10 cellular contexts compared by ENCODE assay signal in genomic region chrX:134604701-134605271, GRCh38. TPM values are rescaled to one million over a fixed set of nuclear protein-coding genes. Genes with fewer than 3 reads are reported as not detected.
DNase-seq lines count a peak whose midpoint lies in the region; ATAC-seq and TF ChIP-seq lines count a peak whose summit lies in the region.
"Had no signal": no experiment of that assay in that cellular context is flagged by ENCODE, and none has a peak within 500 bp of the region (broad histone marks: within the 10 kb centered on the region; RNA-seq: fewer than 3 reads in every experiment).

No MANE protein-coding gene starts in this region.

- peaks cover 30% of the 10 kb centered on the region for H3K4me1 ChIP-seq in adipocyte (ENCODE audit: control insufficient read depth, insufficient read depth, low read length)
- H3K4me1 ChIP-seq in mesenchymal stem cell (ENCODE audit: control insufficient read depth, insufficient read depth, low read depth, low read length), result peaks cover 4% of the 10 kb centered on the region

- peaks cover 4% of the 10 kb centered on the region for H3K4me1 Mint-ChIP-seq in activated CD4-positive, alpha-beta memory T cell treated with anti-CD3 and anti-CD28 coated beads for 36 hours (ENCODE audit: low read depth)
- no peaks in the 10 kb centered on the region for H3K4me1 Mint-ChIP-seq in CD4-positive, alpha-beta T cell (ENCODE audit: low read depth)

- H3K27ac ChIP-seq in mesenchymal stem cell (ENCODE audit: low read length, poor library complexity, severe bottlenecking), result peak overlapping the region; percentile 45
- no peak overlapping the region for H3K27ac ChIP-seq in CD4-positive, alpha-beta T cell (ENCODE audit: low read depth, low read length)

- H3K36me3 ChIP-seq in adipocyte (ENCODE audit: control insufficient read depth, insufficient read depth, low read length, severe bottlenecking), result no peaks in the 10 kb centered on the region
- H3K36me3 ChIP-seq in mesenchymal stem cell (ENCODE audit: control insufficient read depth in 1 of 2, insufficient read depth in 2 of 2, low read depth in 1 of 2, low read length in 2 of 2), result no peaks in the 10 kb centered on the region

- no peak overlapping the region for H3K23ac ChIP-seq in mesenchymal stem cell (ENCODE audit: low read length in 2 of 2)

- intact Hi-C loops in activated CD4-positive, alpha-beta memory T cell treated with anti-CD3 and anti-CD28 coated beads for 36 hours (cut with micrococcal nuclease), result no loop called here
- intact Hi-C loops in CD4-positive, alpha-beta T cell (cut with DNase I, micrococcal nuclease), result no loop called here

- no peak for TF ChIP-seq CTCF in CD4-positive, alpha-beta T cell (IDR thresholded peaks at IDR 0.05)

- H4K91ac ChIP-seq in mesenchymal stem cell (ENCODE audit: low read length), result peak overlapping the region; percentile 50

- no peak for ATAC-seq in HG03039 (IDR thresholded peaks at IDR 0.05; ENCODE audit: unreplicated experiment)
- ATAC-seq in GM21723 (IDR thresholded peaks at IDR 0.05; ENCODE audit: unreplicated experiment), result no peak
- ATAC-seq in CD4-positive, alpha-beta T cell (ENCODE audit: poor library complexity), result no peak

- no peak overlapping the region for H3K27ac Mint-ChIP-seq in activated CD4-positive, alpha-beta memory T cell treated with anti-CD3 and anti-CD28 coated beads for 36 hours
- no peak overlapping the region for H3K27ac Mint-ChIP-seq in CD4-positive, alpha-beta T cell

- H2AFZ ChIP-seq in mesenchymal stem cell (ENCODE audit: low read depth, low read length), result no peak overlapping the region

- H3K14ac ChIP-seq in mesenchymal stem cell (ENCODE audit: low read length in 2 of 2), result no peak overlapping the region

- POLR2A ChIA-PET in activated CD4-positive, alpha-beta memory T cell treated with anti-CD3 and anti-CD28 coated beads for 36 hours (lab: Charles Lee), result no interaction called here
- POLR2A ChIA-PET in CD4-positive, alpha-beta T cell (lab: Charles Lee), result no interaction called here

- peaks cover 8% of the 10 kb centered on the region for H3K9me3 ChIP-seq in adipocyte (ENCODE audit: control insufficient read depth, low read length)
- H3K9me3 ChIP-seq in mesenchymal stem cell (ENCODE audit: control insufficient read depth, low read length), result no peaks in the 10 kb centered on the region
- no peaks in the 10 kb centered on the region for H3K9me3 ChIP-seq in CD4-positive, alpha-beta T cell (ENCODE audit: control insufficient read depth, low read length)

- H3K4me3 ChIP-seq in adipocyte (ENCODE audit: low read length) (no peak overlapping the region), mesenchymal stem cell (ENCODE audit: insufficient read depth in 1 of 2, low read depth in 1 of 2, low read length in 2 of 2) (no peak overlapping the region)

- no peaks in the 10 kb centered on the region for H3K36me3 Mint-ChIP-seq in activated CD4-positive, alpha-beta memory T cell treated with anti-CD3 and anti-CD28 coated beads for 36 hours
- H3K36me3 Mint-ChIP-seq in CD4-positive, alpha-beta T cell (ENCODE audit: low read depth), result no peaks in the 10 kb centered on the region

- DNase-seq in DMS53 treated with DMSO at 0.1 percent for 48 hours (lab: John Stamatoyannopoulos, UW; ENCODE audit: unreplicated experiment), result peak; percentile 69
- DNase-seq in NCI-H2029 treated with DMSO at 0.1 percent for 48 hours (lab: John Stamatoyannopoulos, UW), result peak; percentile 40
- DNase-seq in adipocyte (ENCODE audit: low read depth), result peak; percentile 14
- peak; percentile 37 for DNase-seq in mesenchymal stem cell
- no peak for DNase-seq in activated CD4-positive, alpha-beta memory T cell treated with anti-CD3 and anti-CD28 coated beads for 36 hours
- no peak for DNase-seq in CD4-positive, alpha-beta T cell
- DNase-seq: KBM-7 had no signal

- no peak overlapping the region for H3K4me3 Mint-ChIP-seq in activated CD4-positive, alpha-beta memory T cell treated with anti-CD3 and anti-CD28 coated beads for 36 hours
- no peak overlapping the region for H3K4me3 Mint-ChIP-seq in CD4-positive, alpha-beta T cell

- H2BK120ac ChIP-seq in mesenchymal stem cell (ENCODE audit: low read depth, low read length), result no peak overlapping the region

- H3K79me1 ChIP-seq in mesenchymal stem cell (replicated peaks; ENCODE audit: low read length, poor library complexity, severe bottlenecking), result no peaks in the 10 kb centered on the region

- H2AK5ac ChIP-seq in mesenchymal stem cell (ENCODE audit: low read length, severe bottlenecking), result peak overlapping the region; percentile 75

- H4K8ac ChIP-seq in mesenchymal stem cell (ENCODE audit: low read length), result peak overlapping the region; percentile 60

- H3K27me3 Mint-ChIP-seq in activated CD4-positive, alpha-beta memory T cell treated with anti-CD3 and anti-CD28 coated beads for 36 hours, result peaks cover 9% of the 10 kb centered on the region
- H3K27me3 Mint-ChIP-seq in CD4-positive, alpha-beta T cell, result peaks cover 5% of the 10 kb centered on the region

- no peak overlapping the region for H3K4me2 ChIP-seq in mesenchymal stem cell (ENCODE audit: low read length, poor library complexity, severe bottlenecking)

- peak overlapping the region in 1 of 2 experiments; percentile 51 for H3K4ac ChIP-seq in mesenchymal stem cell (ENCODE audit: low read depth in 1 of 2, low read length in 2 of 2)

- 20% methylated on average over 3 of the region's 3 CpGs for WGBS in mesenchymal stem cell

- no peaks in the 10 kb centered on the region for H3K27me3 ChIP-seq in adipocyte (replicated peaks; ENCODE audit: control insufficient read depth, insufficient read depth, low read length)
- no peaks in the 10 kb centered on the region for H3K27me3 ChIP-seq in mesenchymal stem cell (ENCODE audit: control insufficient read depth in 1 of 2, insufficient read depth in 1 of 2, low read length in 2 of 2)
- no peaks in the 10 kb centered on the region for H3K27me3 ChIP-seq in CD4-positive, alpha-beta T cell (ENCODE audit: control insufficient read depth, insufficient read depth, low read length)

- CTCF ChIA-PET in activated CD4-positive, alpha-beta memory T cell treated with anti-CD3 and anti-CD28 coated beads for 36 hours (lab: Charles Lee), result interaction anchor here (1.1 to 1.2 kb wide), 2 partner anchors 23 to 36 kb away, joined by 3 read pairs; no protein-coding TSS in a partner anchor
- CTCF ChIA-PET in CD4-positive, alpha-beta T cell (lab: Charles Lee), result no interaction called here

- H2BK15ac ChIP-seq in mesenchymal stem cell (ENCODE audit: low read depth, poor library complexity, severe bottlenecking), result no peak overlapping the region

- H3K18ac ChIP-seq in mesenchymal stem cell (ENCODE audit: low read depth in 1 of 2, low read length in 2 of 2), result peak overlapping the region; percentile 14 to 70

- H3K9me3 Mint-ChIP-seq in activated CD4-positive, alpha-beta memory T cell treated with anti-CD3 and anti-CD28 coated beads for 36 hours, result no peaks in the 10 kb centered on the region
- peaks cover 3% of the 10 kb centered on the region for H3K9me3 Mint-ChIP-seq in CD4-positive, alpha-beta T cell

- H2BK12ac ChIP-seq in mesenchymal stem cell (ENCODE audit: low read length in 2 of 2), result peak overlapping the region; percentile 54 to 84

- H3K9ac ChIP-seq in adipocyte (ENCODE audit: low read length) (peak overlapping the region; percentile 43), mesenchymal stem cell (ENCODE audit: low read length) (peak overlapping the region; percentile 73)

- H2BK5ac ChIP-seq in mesenchymal stem cell (ENCODE audit: low read depth, low read length, poor library complexity, severe bottlenecking), result no peak overlapping the region

RNA-seq across cellular contexts. Expression of gene PLAC1, which starts 53.5 kb away (rescaled TPM):
- polyA plus RNA-seq in mesenchymal stem cell (2013, experiment 1 of 2), result 0.41 TPM
- 0.42 TPM for polyA plus RNA-seq in mesenchymal stem cell (2013, experiment 2 of 2)
- total RNA-seq in activated CD4-positive, alpha-beta memory T cell treated with anti-CD3 and anti-CD28 coated beads for 36 hours, result under 1 TPM in 1 of 2 experiments, not detected in 1; 0.31 TPM
- not detected for total RNA-seq in CD4-positive, alpha-beta T cell
- polyA plus RNA-seq: neural cell had no signal

Comparison
In these comparisons a context has a peak if more than half of its experiments do, and no peak if none do; other contexts are left out.
1. DNase-seq: peak in DMS53 treated with DMSO at 0.1 percent for 48 hours (single experiment), NCI-H2029 treated with DMSO at 0.1 percent for 48 hours (single experiment), adipocyte (single experiment) and mesenchymal stem cell (single experiment); none in activated CD4-positive, alpha-beta memory T cell treated with anti-CD3 and anti-CD28 coated beads for 36 hours (single experiment) and CD4-positive, alpha-beta T cell (0 of 10).